In the genomic region with DNA sequence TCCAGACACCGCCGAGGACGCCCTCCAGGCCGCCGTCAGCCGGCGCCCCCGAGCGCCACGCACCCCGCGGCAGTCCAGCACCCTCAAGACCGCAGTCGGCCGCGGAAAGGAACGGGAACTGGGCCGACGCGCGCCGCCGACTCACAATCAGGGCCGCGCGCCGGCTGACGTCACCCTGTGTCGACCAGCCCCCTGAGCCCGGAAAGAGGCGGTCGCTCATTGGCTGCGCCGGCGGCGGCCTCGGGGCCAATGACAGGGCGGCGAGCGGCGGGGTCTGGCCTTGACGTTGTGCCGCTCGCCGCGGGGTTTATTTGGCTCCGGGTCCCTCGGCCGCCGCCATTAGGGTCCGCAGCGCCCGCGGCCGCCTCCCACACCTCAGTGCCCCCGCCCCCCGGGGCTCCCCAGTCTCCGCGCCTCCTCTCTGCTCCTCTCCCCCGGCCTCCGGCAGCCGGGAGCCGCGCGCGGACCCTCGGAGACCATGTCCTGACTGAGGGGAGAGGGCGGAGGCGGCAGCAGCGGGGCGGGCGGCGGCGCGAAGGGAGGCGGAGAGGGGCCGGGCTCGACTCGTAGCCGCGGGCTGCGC, we compare ENCODE assay signal across 1 cellular context.
A peak's percentile ranks its signal among the peaks of the same experiment; 100 is the strongest.
TF ChIP-seq lines count a peak whose summit lies in the region.

No MANE protein-coding gene starts in this region.

TF ChIP-seq in K562, 482 proteins besides CTCF, POLR2A, EP300 and RAD21 (continued from another document and continues in another):
- TF ChIP-seq CUX1 (CRISPR knock-in tag; IDR thresholded peaks at IDR 0.05), result no peak
- TF ChIP-seq FOXK1 (CRISPR knock-in tag; IDR thresholded peaks at IDR 0.05; ENCODE audit: borderline replicate concordance), result no peak
- TF ChIP-seq, protein P1, sequence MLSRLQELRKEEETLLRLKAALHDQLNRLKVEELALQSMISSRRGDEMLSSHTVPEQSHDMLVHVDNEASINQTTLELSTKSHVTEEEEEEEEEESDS (CRISPR knock-in tag; IDR thresholded peaks at IDR 0.05), result no peak
- no peak for TF ChIP-seq ERF (CRISPR knock-in tag; IDR thresholded peaks at IDR 0.05)
- TF ChIP-seq LARP7 (IDR thresholded peaks at IDR 0.05), result no peak
- TF ChIP-seq DIDO1 (tag; IDR thresholded peaks at IDR 0.05; ENCODE audit: low read depth), result no peak
- TF ChIP-seq TRIM28 (IDR thresholded peaks at IDR 0.05), result no peak
- no peak for TF ChIP-seq SAFB2 (IDR thresholded peaks at IDR 0.05; ENCODE audit: borderline replicate concordance, low read depth, low read length, severe bottlenecking)
- no peak for TF ChIP-seq HNRNPL (IDR thresholded peaks at IDR 0.05; ENCODE audit: low read depth, low read length)
- TF ChIP-seq, protein P2, sequence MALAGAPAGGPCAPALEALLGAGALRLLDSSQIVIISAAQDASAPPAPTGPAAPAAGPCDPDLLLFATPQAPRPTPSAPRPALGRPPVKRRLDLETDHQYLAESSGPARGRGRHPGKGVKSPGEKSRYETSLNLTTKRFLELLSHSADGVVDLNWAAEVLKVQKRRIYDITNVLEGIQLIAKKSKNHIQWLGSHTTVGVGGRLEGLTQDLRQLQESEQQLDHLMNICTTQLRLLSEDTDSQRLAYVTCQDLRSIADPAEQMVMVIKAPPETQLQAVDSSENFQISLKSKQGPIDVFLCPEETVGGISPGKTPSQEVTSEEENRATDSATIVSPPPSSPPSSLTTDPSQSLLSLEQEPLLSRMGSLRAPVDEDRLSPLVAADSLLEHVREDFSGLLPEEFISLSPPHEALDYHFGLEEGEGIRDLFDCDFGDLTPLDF (CRISPR knock-in tag; IDR thresholded peaks at IDR 0.05), result no peak
- no peak for TF ChIP-seq HDAC6 (IDR thresholded peaks at IDR 0.05; ENCODE audit: low read depth, low read length)
- TF ChIP-seq JUND (IDR thresholded peaks at IDR 0.05; ENCODE audit: borderline replicate concordance, low read depth, low read length), result peak; percentile 86
- peak; percentile 75; the same call in 1 of the 3 replicates for TF ChIP-seq JUND (tag; IDR thresholded peaks at IDR 0.05; ENCODE audit: borderline replicate concordance, low read depth, low read length)
- TF ChIP-seq ZNF764 (CRISPR knock-in tag; IDR thresholded peaks at IDR 0.05; ENCODE audit: low read depth), result no peak
- TF ChIP-seq TAL1 (IDR thresholded peaks at IDR 0.05), result no peak
- TF ChIP-seq NFE2 (IDR thresholded peaks at IDR 0.05; ENCODE audit: low read depth), result no peak
- TF ChIP-seq ZNF311 (CRISPR knock-in tag; IDR thresholded peaks at IDR 0.05), result no peak
- TF ChIP-seq RBM15 (IDR thresholded peaks at IDR 0.05; ENCODE audit: insufficient read depth, low read length), result no peak
- no peak for TF ChIP-seq CCAR2 (IDR thresholded peaks at IDR 0.05; ENCODE audit: low read depth, low read length)
- no peak for TF ChIP-seq ZNF280B (CRISPR knock-in tag; IDR thresholded peaks at IDR 0.05)
- no peak for TF ChIP-seq DMBX1 (CRISPR knock-in tag; IDR thresholded peaks at IDR 0.05; ENCODE audit: borderline replicate concordance)
- TF ChIP-seq SIN3A (IDR thresholded peaks at IDR 0.05; ENCODE audit: borderline replicate concordance in 2 of 2, control insufficient read depth in 1 of 2, low read depth in 2 of 2, low read length in 2 of 2), result no peak
- TF ChIP-seq EHMT2 (IDR thresholded peaks at IDR 0.05), result no peak
- TF ChIP-seq, protein P3, sequence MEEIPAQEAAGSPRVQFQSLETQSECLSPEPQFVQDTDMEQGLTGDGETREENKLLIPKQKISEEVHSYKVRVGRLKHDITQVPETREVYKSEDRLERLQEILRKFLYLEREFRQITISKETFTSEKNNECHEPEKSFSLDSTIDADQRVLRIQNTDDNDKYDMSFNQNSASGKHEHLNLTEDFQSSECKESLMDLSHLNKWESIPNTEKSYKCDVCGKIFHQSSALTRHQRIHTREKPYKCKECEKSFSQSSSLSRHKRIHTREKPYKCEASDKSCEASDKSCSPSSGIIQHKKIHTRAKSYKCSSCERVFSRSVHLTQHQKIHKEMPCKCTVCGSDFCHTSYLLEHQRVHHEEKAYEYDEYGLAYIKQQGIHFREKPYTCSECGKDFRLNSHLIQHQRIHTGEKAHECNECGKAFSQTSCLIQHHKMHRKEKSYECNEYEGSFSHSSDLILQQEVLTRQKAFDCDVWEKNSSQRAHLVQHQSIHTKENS (CRISPR knock-in tag; IDR thresholded peaks at IDR 0.05), result no peak
- no peak for TF ChIP-seq KLF10 (CRISPR knock-in tag; IDR thresholded peaks at IDR 0.05)
- TF ChIP-seq ELK3 (CRISPR knock-in tag; IDR thresholded peaks at IDR 0.05), result no peak
- no peak for TF ChIP-seq SETDB1 (IDR thresholded peaks at IDR 0.05; ENCODE audit: low read length)
- no peak for TF ChIP-seq HDAC3 (IDR thresholded peaks at IDR 0.05; ENCODE audit: borderline replicate concordance, partially characterized antibody)
- TF ChIP-seq PURB (CRISPR knock-in tag; IDR thresholded peaks at IDR 0.05; ENCODE audit: low read depth), result no peak
- TF ChIP-seq NR4A1 (CRISPR knock-in tag; IDR thresholded peaks at IDR 0.05), result no peak
- TF ChIP-seq NR4A1 (tag; IDR thresholded peaks at IDR 0.05), result no peak
- no peak for TF ChIP-seq TARDBP (IDR thresholded peaks at IDR 0.05)
- TF ChIP-seq ZBTB7A (IDR thresholded peaks at IDR 0.05; ENCODE audit: borderline replicate concordance, control insufficient read depth, low read depth, low read length), result peak; percentile 89
- TF ChIP-seq RB1 (IDR thresholded peaks at IDR 0.05; ENCODE audit: low read depth), result peak; percentile 44
- peak; percentile 77 for TF ChIP-seq TFAP4 (CRISPR knock-in tag; IDR thresholded peaks at IDR 0.05; ENCODE audit: borderline replicate concordance)
- no peak for TF ChIP-seq ZNF644 (tag; IDR thresholded peaks at IDR 0.05; ENCODE audit: low read depth)
- TF ChIP-seq NCOR1 (IDR thresholded peaks at IDR 0.05), result no peak
- no peak for TF ChIP-seq ZNF212 (CRISPR knock-in tag; IDR thresholded peaks at IDR 0.05)
- peak; percentile 61 for TF ChIP-seq RBBP5 (IDR thresholded peaks at IDR 0.05; ENCODE audit: borderline replicate concordance, insufficient read depth, low read length, poor library complexity, severe bottlenecking)
- TF ChIP-seq NR0B1 (IDR thresholded peaks at IDR 0.05; ENCODE audit: partially characterized antibody), result no peak
- TF ChIP-seq MTA3 (IDR thresholded peaks at IDR 0.05; ENCODE audit: borderline replicate concordance), result peak; percentile 85
- TF ChIP-seq ATF3 (IDR thresholded peaks at IDR 0.05), result peak; percentile 90
- peak; percentile 77 for TF ChIP-seq ATF3 (CRISPR knock-in tag; conservative IDR thresholded peaks at IDR 0.05)
- TF ChIP-seq PRPF4 (IDR thresholded peaks at IDR 0.05; ENCODE audit: insufficient read depth, low read depth, low read length, poor library complexity, severe bottlenecking), result no peak
- TF ChIP-seq STAT5B (CRISPR knock-in tag; IDR thresholded peaks at IDR 0.05), result no peak
- no peak for TF ChIP-seq TRIM25 (IDR thresholded peaks at IDR 0.05; ENCODE audit: borderline replicate concordance)
- TF ChIP-seq RNF219 (CRISPR knock-in tag; IDR thresholded peaks at IDR 0.05), result no peak
